In genomic region chr11:42646959-42647358, GRCh38 we compare ENCODE assay signal across 28 cellular contexts.
"Had no signal": no experiment of that assay in that cellular context is flagged by ENCODE, and none has a peak within 500 bp of the region (broad histone marks: within the 10 kb centered on the region; RNA-seq: fewer than 3 reads in every experiment).

No MANE protein-coding gene starts in this region.

- H3K9me3 ChIP-seq: left lung, lower lobe of right lung, neutrophil, right atrium auricular region, right lobe of liver, testis, thyroid gland, transverse colon, upper lobe of left lung, vagina had no signal

- H3K9me3 Mint-ChIP-seq: nephron, neural progenitor cell had no signal

- H3K4me3 ChIP-seq: hepatocyte, left lung, lower lobe of right lung, neural progenitor cell, right atrium auricular region, right lobe of liver, skin epidermis, stomach, testis, thyroid gland, transverse colon, upper lobe of left lung, vagina had no signal

- H3K36me3 ChIP-seq: left lung, lower lobe of right lung, neural progenitor cell, neutrophil, right atrium auricular region, right lobe of liver, stomach, thyroid gland, transverse colon, upper lobe of left lung, vagina had no signal

- H3K4me3 Mint-ChIP-seq: naive thymus-derived CD8-positive, alpha-beta T cell; nephron; neural progenitor cell; stimulated activated naive B cell treated with anti-CD40 and anti-IgM and Interleukin-4, amounts not matched to agents 10 μg/mL and 1 μg/mL and 100 μg/mL, for 72 hours had no signal

- ATAC-seq: left colon; naive thymus-derived CD8-positive, alpha-beta T cell; stimulated activated naive B cell treated with anti-CD40 and anti-IgM and Interleukin-4, amounts not matched to agents 10 μg/mL and 1 μg/mL and 100 μg/mL, for 72 hours; stimulated activated naive CD8-positive, alpha-beta T cell treated with anti-CD3 and anti-CD28 coated beads, Interleukin-15, Interleukin-2, amounts not matched to agents 100 U/mL and 50 U/mL, for 24 hours had no signal

- H3K27ac Mint-ChIP-seq: naive thymus-derived CD8-positive, alpha-beta T cell; nephron; neural progenitor cell; stimulated activated naive B cell treated with anti-CD40 and anti-IgM and Interleukin-4, amounts not matched to agents 10 μg/mL and 1 μg/mL and 100 μg/mL, for 72 hours had no signal

- H3K4me1 ChIP-seq: left lung, lower lobe of right lung, parathyroid adenoma, right atrium auricular region, right lobe of liver, stomach, testis, thyroid gland, transverse colon, upper lobe of left lung, vagina had no signal

- DNase-seq: kidney glomerular epithelial cell; left colon; left lung; lower lobe of right lung; mammary epithelial cell; mesenchymal stem cell; naive thymus-derived CD8-positive, alpha-beta T cell; occipital lobe; right lobe of liver; stimulated activated CD4-positive, alpha-beta T cell treated with anti-CD3 and anti-CD28 coated beads, Interleukin-12 subunit alpha, Interleukin-12 subunit beta, amount 100 ng/mL, for 4 hours; stimulated activated CD4-positive, alpha-beta T cell treated with anti-CD3 and anti-CD28 coated beads, Interleukin-15, amount 100 ng/mL, for 24 hours; stimulated activated CD4-positive, alpha-beta T cell treated with anti-CD3 and anti-CD28 coated beads, Interleukin-2, amount 100 ng/mL, for 24 hours; stimulated activated CD4-positive, alpha-beta T cell treated with anti-CD3 and anti-CD28 coated beads, Interleukin-4, amount 100 ng/mL, for 1 hour; stimulated activated naive B cell treated with anti-CD40 and anti-IgM and Interleukin-4, amounts not matched to agents 10 μg/mL and 1 μg/mL and 100 μg/mL, for 72 hours; stimulated activated naive CD8-positive, alpha-beta T cell treated with anti-CD3 and anti-CD28 coated beads, Interleukin-15, Interleukin-2, amounts not matched to agents 100 U/mL and 50 U/mL, for 24 hours; stomach; testis; thyroid gland; transverse colon; upper lobe of left lung had no signal

- H3K36me3 Mint-ChIP-seq: naive thymus-derived CD8-positive, alpha-beta T cell; neural progenitor cell; stimulated activated naive B cell treated with anti-CD40 and anti-IgM and Interleukin-4, amounts not matched to agents 10 μg/mL and 1 μg/mL and 100 μg/mL, for 72 hours had no signal

- H3K27me3 Mint-ChIP-seq: stimulated activated naive B cell treated with anti-CD40 and anti-IgM and Interleukin-4, amounts not matched to agents 10 μg/mL and 1 μg/mL and 100 μg/mL, for 72 hours had no signal

- H3K27ac ChIP-seq: hepatocyte, left lung, lower lobe of right lung, neural progenitor cell, neutrophil, parathyroid adenoma, right atrium auricular region, right lobe of liver, skin epidermis, stomach, testis, thyroid gland, transverse colon, upper lobe of left lung, vagina had no signal

- H3K27me3 ChIP-seq: hepatocyte, left lung, neural progenitor cell, neutrophil, right atrium auricular region, right lobe of liver, stomach, testis, thyroid gland, transverse colon, upper lobe of left lung, vagina had no signal

- H3K4me1 Mint-ChIP-seq: naive thymus-derived CD8-positive, alpha-beta T cell; nephron; neural progenitor cell; stimulated activated naive B cell treated with anti-CD40 and anti-IgM and Interleukin-4, amounts not matched to agents 10 μg/mL and 1 μg/mL and 100 μg/mL, for 72 hours had no signal
